ENCODE assay signal across 1 cellular context in the genomic region with DNA sequence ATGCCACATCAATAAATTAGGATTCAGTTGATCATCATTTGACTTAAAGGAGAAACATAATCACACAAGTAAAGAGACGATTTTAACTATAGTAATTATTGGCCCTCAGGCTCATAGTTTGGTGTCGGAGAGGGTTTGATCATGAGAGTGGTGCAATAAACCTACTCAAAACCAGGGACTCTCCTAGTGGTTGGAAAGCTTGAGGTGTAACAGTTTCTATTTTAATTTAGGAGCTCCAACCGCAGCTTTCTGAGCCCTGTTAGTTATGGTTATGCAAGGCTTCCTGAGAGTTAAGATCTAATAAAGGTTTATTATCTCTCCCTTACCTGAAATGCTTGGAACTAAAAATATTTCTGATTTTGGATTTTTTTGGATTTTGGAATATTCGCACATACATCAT.
A peak's percentile ranks its signal among the peaks of the same experiment; 100 is the strongest.
TF ChIP-seq lines count a peak whose summit lies in the region.

No MANE protein-coding gene starts in this region.

TF ChIP-seq in GM12878, 131 proteins besides CTCF, POLR2A, EP300 and RAD21 (continued from another document):
- TF ChIP-seq, protein P1, sequence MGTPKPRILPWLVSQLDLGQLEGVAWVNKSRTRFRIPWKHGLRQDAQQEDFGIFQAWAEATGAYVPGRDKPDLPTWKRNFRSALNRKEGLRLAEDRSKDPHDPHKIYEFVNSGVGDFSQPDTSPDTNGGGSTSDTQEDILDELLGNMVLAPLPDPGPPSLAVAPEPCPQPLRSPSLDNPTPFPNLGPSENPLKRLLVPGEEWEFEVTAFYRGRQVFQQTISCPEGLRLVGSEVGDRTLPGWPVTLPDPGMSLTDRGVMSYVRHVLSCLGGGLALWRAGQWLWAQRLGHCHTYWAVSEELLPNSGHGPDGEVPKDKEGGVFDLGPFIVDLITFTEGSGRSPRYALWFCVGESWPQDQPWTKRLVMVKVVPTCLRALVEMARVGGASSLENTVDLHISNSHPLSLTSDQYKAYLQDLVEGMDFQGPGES (IDR thresholded peaks at IDR 0.05): no peak
- TF ChIP-seq MEF2A (IDR thresholded peaks at IDR 0.05; ENCODE audit: insufficient read depth, low read depth, low read length): peak; percentile 56; the same call in 1 of the 2 replicates
- TF ChIP-seq ZNF622 (IDR thresholded peaks at IDR 0.05): no peak
- TF ChIP-seq, protein P2, sequence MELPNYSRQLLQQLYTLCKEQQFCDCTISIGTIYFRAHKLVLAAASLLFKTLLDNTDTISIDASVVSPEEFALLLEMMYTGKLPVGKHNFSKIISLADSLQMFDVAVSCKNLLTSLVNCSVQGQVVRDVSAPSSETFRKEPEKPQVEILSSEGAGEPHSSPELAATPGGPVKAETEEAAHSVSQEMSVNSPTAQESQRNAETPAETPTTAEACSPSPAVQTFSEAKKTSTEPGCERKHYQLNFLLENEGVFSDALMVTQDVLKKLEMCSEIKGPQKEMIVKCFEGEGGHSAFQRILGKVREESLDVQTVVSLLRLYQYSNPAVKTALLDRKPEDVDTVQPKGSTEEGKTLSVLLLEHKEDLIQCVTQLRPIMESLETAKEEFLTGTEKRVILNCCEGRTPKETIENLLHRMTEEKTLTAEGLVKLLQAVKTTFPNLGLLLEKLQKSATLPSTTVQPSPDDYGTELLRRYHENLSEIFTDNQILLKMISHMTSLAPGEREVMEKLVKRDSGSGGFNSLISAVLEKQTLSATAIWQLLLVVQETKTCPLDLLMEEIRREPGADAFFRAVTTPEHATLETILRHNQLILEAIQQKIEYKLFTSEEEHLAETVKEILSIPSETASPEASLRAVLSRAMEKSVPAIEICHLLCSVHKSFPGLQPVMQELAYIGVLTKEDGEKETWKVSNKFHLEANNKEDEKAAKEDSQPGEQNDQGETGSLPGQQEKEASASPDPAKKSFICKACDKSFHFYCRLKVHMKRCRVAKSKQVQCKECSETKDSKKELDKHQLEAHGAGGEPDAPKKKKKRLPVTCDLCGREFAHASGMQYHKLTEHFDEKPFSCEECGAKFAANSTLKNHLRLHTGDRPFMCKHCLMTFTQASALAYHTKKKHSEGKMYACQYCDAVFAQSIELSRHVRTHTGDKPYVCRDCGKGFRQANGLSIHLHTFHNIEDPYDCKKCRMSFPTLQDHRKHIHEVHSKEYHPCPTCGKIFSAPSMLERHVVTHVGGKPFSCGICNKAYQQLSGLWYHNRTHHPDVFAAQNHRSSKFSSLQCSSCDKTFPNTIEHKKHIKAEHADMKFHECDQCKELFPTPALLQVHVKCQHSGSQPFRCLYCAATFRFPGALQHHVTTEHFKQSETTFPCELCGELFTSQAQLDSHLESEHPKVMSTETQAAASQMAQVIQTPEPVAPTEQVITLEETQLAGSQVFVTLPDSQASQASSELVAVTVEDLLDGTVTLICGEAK (IDR thresholded peaks at IDR 0.05; ENCODE audit: borderline replicate concordance): no peak
- TF ChIP-seq ZNF384 (IDR thresholded peaks at IDR 0.05; ENCODE audit: borderline replicate concordance, low read depth, low read length): no peak
- peak; percentile 34; the same call in 1 of the 2 replicates for TF ChIP-seq RELB (IDR thresholded peaks at IDR 0.05; ENCODE audit: low read depth)
- no peak for TF ChIP-seq PAX8 (IDR thresholded peaks at IDR 0.05)
- no peak for TF ChIP-seq ZSCAN29 (IDR thresholded peaks at IDR 0.05)
- TF ChIP-seq, protein P3, sequence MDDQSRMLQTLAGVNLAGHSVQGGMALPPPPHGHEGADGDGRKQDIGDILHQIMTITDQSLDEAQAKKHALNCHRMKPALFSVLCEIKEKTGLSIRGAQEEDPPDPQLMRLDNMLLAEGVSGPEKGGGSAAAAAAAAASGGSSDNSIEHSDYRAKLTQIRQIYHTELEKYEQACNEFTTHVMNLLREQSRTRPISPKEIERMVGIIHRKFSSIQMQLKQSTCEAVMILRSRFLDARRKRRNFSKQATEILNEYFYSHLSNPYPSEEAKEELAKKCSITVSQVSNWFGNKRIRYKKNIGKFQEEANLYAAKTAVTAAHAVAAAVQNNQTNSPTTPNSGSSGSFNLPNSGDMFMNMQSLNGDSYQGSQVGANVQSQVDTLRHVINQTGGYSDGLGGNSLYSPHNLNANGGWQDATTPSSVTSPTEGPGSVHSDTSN (IDR thresholded peaks at IDR 0.05; ENCODE audit: insufficient replicate concordance, low read depth, low read length): no peak
- TF ChIP-seq TCF7 (IDR thresholded peaks at IDR 0.05; ENCODE audit: borderline replicate concordance): no peak
- no peak for TF ChIP-seq RB1 (IDR thresholded peaks at IDR 0.05; ENCODE audit: borderline replicate concordance)
- no peak for TF ChIP-seq EGR1 (IDR thresholded peaks at IDR 0.05; ENCODE audit: borderline replicate concordance in 1 of 2, low read depth in 2 of 2, low read length in 2 of 2)
- TF ChIP-seq, protein P4, sequence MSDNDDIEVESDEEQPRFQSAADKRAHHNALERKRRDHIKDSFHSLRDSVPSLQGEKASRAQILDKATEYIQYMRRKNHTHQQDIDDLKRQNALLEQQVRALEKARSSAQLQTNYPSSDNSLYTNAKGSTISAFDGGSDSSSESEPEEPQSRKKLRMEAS (IDR thresholded peaks at IDR 0.05; ENCODE audit: low read depth, low read length): no peak
